9 cellular contexts compared by ENCODE assay signal in the genomic region with DNA sequence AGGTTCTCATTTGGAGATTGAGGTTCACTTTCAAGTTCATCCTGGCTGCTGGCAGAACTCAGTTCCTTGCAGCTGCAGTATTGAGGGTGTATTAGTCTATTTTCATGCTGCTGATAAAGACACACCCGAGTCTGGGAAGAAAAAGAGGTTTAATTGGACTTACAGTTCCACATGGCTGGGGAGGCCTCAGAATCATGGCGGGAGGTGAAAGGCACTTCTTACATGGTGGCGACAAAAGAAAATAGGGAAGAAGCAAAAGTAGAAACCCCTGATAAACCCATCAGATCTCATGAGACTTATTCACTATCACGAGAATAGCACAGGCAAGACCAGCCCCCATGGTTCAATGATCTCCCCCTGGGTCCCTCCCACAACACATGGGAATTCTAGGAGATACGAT. TPM values are rescaled to one million over a fixed set of nuclear protein-coding genes. Genes with fewer than 3 reads are reported as not detected.
A peak's percentile ranks its signal among the peaks of the same experiment; 100 is the strongest.
DNase-seq lines count a peak whose midpoint lies in the region; ATAC-seq, FAIRE-seq and TF ChIP-seq lines count a peak whose summit lies in the region.
"Not testable (repeated sequence)": the region's sequence is repeated elsewhere in the genome, so short reads cannot be mapped to it uniquely, and the experiment has no call there.
"Had no signal": no experiment of that assay in that cellular context is flagged by ENCODE, and none has a peak within 500 bp of the region (broad histone marks: within the 10 kb centered on the region; RNA-seq: fewer than 3 reads in every experiment).

No MANE protein-coding gene starts in this region.

- POLR2A ChIA-PET in HEK293 (lab: Yijun Ruan, JAX); WTC11 (lab: Charles Lee): not testable (repeated sequence)
- POLR2A ChIA-PET in K562 (lab: Yijun Ruan, JAX): interaction anchor here (0.7 kb wide), 1 partner anchor 15 kb away, joined by 3 read pairs; no protein-coding TSS in a partner anchor

- H3K4me3 ChIP-seq in HEK293 (ENCODE audit: low read depth, low read length); K562: not testable (repeated sequence)

- H3K9me3 ChIP-seq in HEK293 (ENCODE audit: control insufficient read depth, insufficient read depth, low read depth, low read length); K562 (replicated peaks; ENCODE audit: control insufficient read depth, insufficient read depth, low read depth, low read length): not testable (repeated sequence)

- intact Hi-C loops in K562 (cut with micrococcal nuclease): not testable (repeated sequence)

- not testable (repeated sequence) for TF ChIP-seq RAD21 in K562 (CRISPR knock-in tag; conservative IDR thresholded peaks at IDR 0.05 in 1 of 2, IDR thresholded peaks at IDR 0.05 in 1 of 2)

- not testable (repeated sequence) for H2AFZ ChIP-seq in K562 (ENCODE audit: low read depth, low read length)

- not testable (repeated sequence) for H4K20me1 ChIP-seq in K562 (replicated peaks; ENCODE audit: control insufficient read depth, insufficient read depth, low read length)

- H3K4me2 ChIP-seq in K562 (ENCODE audit: insufficient read depth, low read length): not testable (repeated sequence)

- not testable (repeated sequence) for H3K9me1 ChIP-seq in K562 (ENCODE audit: control insufficient read depth, insufficient read depth, low read length)

- H3K9ac ChIP-seq in K562 (ENCODE audit: insufficient read depth in 1 of 2, low read depth in 2 of 2, low read length in 2 of 2): not testable (repeated sequence)

- TF ChIP-seq CTCF in HEK293 (tag by site-specific recombination; IDR thresholded peaks at IDR 0.05); WTC11 (IDR thresholded peaks at IDR 0.05); K562 (IDR thresholded peaks at IDR 0.05 in 2 of 3, conservative IDR thresholded peaks at IDR 0.05 in 1 of 3; ENCODE audit: insufficient read depth in 2 of 3, low read depth in 1 of 3, low read length in 3 of 3); type B pancreatic cell (conservative IDR thresholded peaks at IDR 0.05): not testable (repeated sequence)

- FAIRE-seq in K562 (lab: Jason Lieb, UNC): not testable (repeated sequence)

- H3K79me2 ChIP-seq in K562 (ENCODE audit: control insufficient read depth, insufficient read depth, low read length): not testable (repeated sequence)

- not testable (repeated sequence) for H3K27me3 ChIP-seq in K562 (ENCODE audit: control insufficient read depth in 2 of 2, insufficient read depth in 2 of 2, low read length in 2 of 2)

- H3K36me3 ChIP-seq in HEK293 (ENCODE audit: control insufficient read depth in 2 of 2, insufficient read depth in 1 of 2, low read length in 2 of 2); K562 (ENCODE audit: control insufficient read depth, insufficient read depth, low read length): not testable (repeated sequence)

- H3K4me1 Mint-ChIP-seq in WTC11: peaks cover 21% of the 10 kb centered on the region
- peaks cover 15% of the 10 kb centered on the region for H3K4me1 Mint-ChIP-seq in type B pancreatic cell (ENCODE audit: unreplicated experiment)

- DNase-seq in WTC11 (ENCODE audit: low spot score); K562 (ENCODE audit: extremely low read depth in 1 of 4, low spot score in 3 of 4); type B pancreatic cell (ENCODE audit: extremely low spot score, unreplicated experiment): not testable (repeated sequence)

- H3K9me3 Mint-ChIP-seq in WTC11 (peaks cover 16% of the 10 kb centered on the region), type B pancreatic cell (peaks cover 13% of the 10 kb centered on the region)

- in situ Hi-C loops in K562 (cut with MboI): not testable (repeated sequence)

- H3K27me3 Mint-ChIP-seq in WTC11 (ENCODE audit: low read depth); type B pancreatic cell: not testable (repeated sequence)

- peaks cover 16% of the 10 kb centered on the region for H3K36me3 Mint-ChIP-seq in WTC11
- H3K36me3 Mint-ChIP-seq in type B pancreatic cell: peaks cover 36% of the 10 kb centered on the region

- H3K27ac Mint-ChIP-seq in WTC11 (peak overlapping the region; percentile 21; the same call in 1 of the 2 replicates), type B pancreatic cell (peak overlapping the region; percentile 49)

- H3K27ac ChIP-seq in HEK293 (ENCODE audit: extremely low read depth, low read depth, low read length); K562 (ENCODE audit: extremely low read depth, low read depth, low read length): not testable (repeated sequence)

- CTCF ChIA-PET in HEK293 (lab: Yijun Ruan, JAX) (interaction anchor here (0.7 kb wide), 1 partner anchor 49 kb away, joined by 4 read pairs; no protein-coding TSS in a partner anchor), K562 (lab: Yijun Ruan, JAX; ENCODE audit: low intra/inter-chr PET ratio) (interaction anchor here (0.7 kb wide), 1 partner anchor 26 kb away, joined by 5 read pairs; no protein-coding TSS in a partner anchor)
- CTCF ChIA-PET in WTC11 (lab: Charles Lee): not testable (repeated sequence)

- not testable (repeated sequence) for TF ChIP-seq EP300 in K562 (IDR thresholded peaks at IDR 0.05; ENCODE audit: low read length)

- not testable (repeated sequence) for H3K4me3 Mint-ChIP-seq in WTC11
- peak overlapping the region; percentile 17 for H3K4me3 Mint-ChIP-seq in type B pancreatic cell

- not testable (repeated sequence) for ATAC-seq in WTC11, K562

- WGBS in K562 (ENCODE audit: insufficient coverage, low coverage, missing lambda C conversion rate): 52% methylated on average over 5 of the region's 5 CpGs

- not testable (repeated sequence) for BruUV-seq in K562 (replicated peaks; lab: Mats Ljungman, UMichigan)

- TF ChIP-seq POLR2A in K562 (conservative IDR thresholded peaks at IDR 0.05): not testable (repeated sequence)

- H3K4me1 ChIP-seq in HEK293 (ENCODE audit: control insufficient read depth, insufficient read depth, low read length); K562 (replicated peaks in 1 of 2; ENCODE audit: control insufficient read depth in 2 of 2, insufficient read depth in 2 of 2, low read length in 2 of 2): not testable (repeated sequence)

TF ChIP-seq in HEK293, 187 proteins besides CTCF, POLR2A, EP300 and RAD21:
- TF ChIP-seq SETDB1 (IDR thresholded peaks at IDR 0.05; ENCODE audit: insufficient read length, low read length): peak; percentile 27

TF ChIP-seq in K562, 482 proteins besides CTCF, POLR2A, EP300 and RAD21:
- TF ChIP-seq, protein P1, sequence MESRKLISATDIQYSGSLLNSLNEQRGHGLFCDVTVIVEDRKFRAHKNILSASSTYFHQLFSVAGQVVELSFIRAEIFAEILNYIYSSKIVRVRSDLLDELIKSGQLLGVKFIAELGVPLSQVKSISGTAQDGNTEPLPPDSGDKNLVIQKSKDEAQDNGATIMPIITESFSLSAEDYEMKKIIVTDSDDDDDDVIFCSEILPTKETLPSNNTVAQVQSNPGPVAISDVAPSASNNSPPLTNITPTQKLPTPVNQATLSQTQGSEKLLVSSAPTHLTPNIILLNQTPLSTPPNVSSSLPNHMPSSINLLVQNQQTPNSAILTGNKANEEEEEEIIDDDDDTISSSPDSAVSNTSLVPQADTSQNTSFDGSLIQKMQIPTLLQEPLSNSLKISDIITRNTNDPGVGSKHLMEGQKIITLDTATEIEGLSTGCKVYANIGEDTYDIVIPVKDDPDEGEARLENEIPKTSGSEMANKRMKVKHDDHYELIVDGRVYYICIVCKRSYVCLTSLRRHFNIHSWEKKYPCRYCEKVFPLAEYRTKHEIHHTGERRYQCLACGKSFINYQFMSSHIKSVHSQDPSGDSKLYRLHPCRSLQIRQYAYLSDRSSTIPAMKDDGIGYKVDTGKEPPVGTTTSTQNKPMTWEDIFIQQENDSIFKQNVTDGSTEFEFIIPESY (CRISPR knock-in tag; IDR thresholded peaks at IDR 0.05): peak; percentile 56; the same call in 1 of the 2 replicates
- TF ChIP-seq ZFP36 (IDR thresholded peaks at IDR 0.05; ENCODE audit: low read depth, low read length, partially characterized antibody) (peak; percentile 32), ZNF766 (CRISPR knock-in tag; conservative IDR thresholded peaks at IDR 0.05) (peak; percentile 81)
TF ChIP-seq in K562: peak in this region for 3; not testable (repeated sequence) for 479.

RNA-seq across cellular contexts. Expression of a gene that starts 50.1 kb away (rescaled TPM):
- total RNA-seq in WTC11 (2021): 37.1 to 45.6 TPM (median 40.9 TPM) in 3 replicates
- total RNA-seq in K562 (2011; cell fraction: chromatin; rRNA removed; ENCODE audit: low replicate concordance): 4.0 and 12.4 TPM in 2 replicates
- total RNA-seq in K562 (2011; cell fraction: nucleolus; rRNA removed): 5.7 and 6.2 TPM in 2 replicates
- 5.2 and 6.4 TPM in 2 replicates for total RNA-seq in K562 (2011; cell fraction: nucleoplasm; rRNA removed)
- 11.3 and 13.0 TPM in 2 replicates for total RNA-seq in K562 (2014; rRNA removed)
- total RNA-seq in K562 (2014; rRNA removed; fragmentation: Illumina TruSeq; extraction: Trizol): 13.7 and 17.2 TPM in 2 replicates
- 29.0 and 29.3 TPM in 2 replicates for total RNA-seq in K562 (2015; rRNA removed; fragmentation: Illumina TruSeq; extraction: Trizol)
- total RNA-seq in K562 (2021): 21.5 and 23.0 TPM in 2 replicates
- polyA plus RNA-seq in K562 (2011; rRNA removed): 4.8 and 6.1 TPM in 2 replicates
- 4.5 and 5.7 TPM in 2 replicates for polyA plus RNA-seq in K562 (2011; cell fraction: cytosol; rRNA removed)
- 3.7 and 4.0 TPM in 2 replicates for polyA plus RNA-seq in K562 (2011; cell fraction: nucleus; rRNA removed)
- polyA plus RNA-seq in K562 (2012): 9.0 and 13.2 TPM in 2 replicates
- 11.1 and 11.6 TPM in 2 replicates for polyA plus RNA-seq in K562 (2014; fragmentation: Illumina TruSeq; extraction: Trizol)
- polyA plus RNA-seq in K562 (2014; fragmentation: Nextera tagmentation; extraction: Ambion mirVana): 1 to 10 TPM; 5.3 to 8.1 TPM
- 9.3 and 9.7 TPM in 2 replicates for polyA plus RNA-seq in K562 (2014; rRNA removed)
- 10.7 and 12.0 TPM in 2 replicates for polyA minus RNA-seq in K562 (2011; rRNA and poly(A)+ RNA removed)
- polyA minus RNA-seq in K562 (2011; cell fraction: cytosol; rRNA and poly(A)+ RNA removed): 6.6 and 9.7 TPM in 2 replicates
- 5.8 and 6.6 TPM in 2 replicates for polyA minus RNA-seq in K562 (2011; cell fraction: nucleus; rRNA and poly(A)+ RNA removed)
- total RNA-seq in type B pancreatic cell (ENCODE audit: low replicate concordance): 31.0 and 78.9 TPM in 2 replicates
- total RNA-seq: B cell; CD4-positive, alpha-beta T cell; CD8-positive, alpha-beta T cell had no signal
- polyA plus RNA-seq: CD4-positive, alpha-beta memory T cell; CD8-positive, alpha-beta memory T cell had no signal
